Comparison of ENCODE assay signal across 36 cellular contexts in the genomic region with DNA sequence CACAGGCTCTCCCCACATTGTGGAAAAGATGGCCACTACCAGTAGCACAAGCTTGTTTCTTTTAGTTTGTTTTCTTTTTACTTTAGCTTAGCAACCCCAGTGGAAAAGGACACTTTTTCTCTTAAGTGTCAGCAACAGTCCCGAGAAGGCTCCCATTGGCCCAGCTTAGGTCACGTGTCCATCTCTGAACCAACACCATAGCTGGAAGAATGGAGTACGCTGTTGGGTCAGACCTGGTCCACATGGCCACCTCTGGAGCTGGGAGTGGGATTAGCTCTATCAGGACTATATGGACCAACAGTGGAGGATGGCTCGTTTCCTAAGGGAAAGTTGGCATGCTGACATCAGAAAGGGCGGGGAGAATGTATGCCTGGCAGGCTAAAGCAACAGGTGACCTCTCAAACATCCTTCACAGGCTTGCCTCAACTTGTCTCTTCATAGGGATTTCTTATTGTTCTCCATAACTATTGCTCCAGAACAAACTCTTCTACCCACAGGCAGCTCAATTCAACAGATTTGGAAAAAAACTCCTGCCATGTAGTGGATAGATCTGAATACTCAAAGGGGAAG. TPM values are rescaled to one million over a fixed set of nuclear protein-coding genes. Genes with fewer than 3 reads are reported as not detected.
"Had no signal": no experiment of that assay in that cellular context is flagged by ENCODE, and none has a peak within 500 bp of the region (broad histone marks: within the 10 kb centered on the region; RNA-seq: fewer than 3 reads in every experiment).

No MANE protein-coding gene starts in this region.

- H3K27ac Mint-ChIP-seq: naive thymus-derived CD4-positive, alpha-beta T cell; nephron; neural progenitor cell; progenitor cell of endocrine pancreas; stimulated activated naive CD8-positive, alpha-beta T cell treated with anti-CD3 and anti-CD28 coated beads, Interleukin-15, amount 100 ng/mL, for 72 hours had no signal

- ATAC-seq: esophagus mucosa; heart right ventricle; left cardiac atrium; left lung; naive thymus-derived CD4-positive, alpha-beta T cell; sciatic nerve; stimulated activated naive CD8-positive, alpha-beta T cell treated with anti-CD3 and anti-CD28 coated beads, Interleukin-15, amount 100 ng/mL, for 72 hours had no signal

- H3K36me3 ChIP-seq: heart right ventricle, left lung, neural progenitor cell, suprapubic skin, transverse colon had no signal

- H3K4me2 ChIP-seq: neural progenitor cell, smooth muscle cell had no signal

- H3K27ac ChIP-seq: dorsolateral prefrontal cortex, epithelial cell of prostate, heart right ventricle, left lung, neural progenitor cell, parathyroid adenoma, suprapubic skin, transverse colon had no signal

- H3K36me3 Mint-ChIP-seq: neural progenitor cell had no signal

- H3K4me3 ChIP-seq: dorsolateral prefrontal cortex, heart right ventricle, left lung, neural progenitor cell, smooth muscle cell, suprapubic skin, transverse colon had no signal

- H3K4me1 ChIP-seq: heart right ventricle, left lung, neural progenitor cell, parathyroid adenoma, suprapubic skin, transverse colon had no signal

- DNase-seq: dorsolateral prefrontal cortex; effector CD4-positive, alpha-beta T cell; foreskin melanocyte; glutamatergic neuron; heart right ventricle; hippocampal formation; left cardiac atrium; left lung; mesendoderm; midbrain; naive thymus-derived CD4-positive, alpha-beta T cell; stimulated activated CD4-positive, alpha-beta T cell treated with anti-CD3 and anti-CD28 coated beads, Interleukin-12 subunit alpha, Interleukin-12 subunit beta, amount 100 ng/mL, for 4 hours; stimulated activated CD4-positive, alpha-beta T cell treated with anti-CD3 and anti-CD28 coated beads, Interleukin-1b, Interleukin-23, amount 100 ng/mL, for 48 hours; stimulated activated CD4-positive, alpha-beta T cell treated with anti-CD3 and anti-CD28 coated beads, Interleukin-4, amount 100 ng/mL, for 1 hour; stimulated activated CD8-positive, alpha-beta memory T cell treated with anti-CD3 and anti-CD28 coated beads, Interleukin-4, amount 100 ng/mL, for 48 hours; stimulated activated naive CD4-positive, alpha-beta T cell; stimulated activated naive CD8-positive, alpha-beta T cell treated with anti-CD3 and anti-CD28 coated beads, Interleukin-15, amount 100 ng/mL, for 72 hours; transverse colon had no signal

- H3K4me1 Mint-ChIP-seq: naive thymus-derived CD4-positive, alpha-beta T cell; nephron; neural progenitor cell; stimulated activated naive CD8-positive, alpha-beta T cell treated with anti-CD3 and anti-CD28 coated beads, Interleukin-15, amount 100 ng/mL, for 72 hours had no signal

- H2AFZ ChIP-seq: neural progenitor cell, parathyroid adenoma had no signal

- H3K9me3 ChIP-seq: left lung, suprapubic skin, transverse colon had no signal

- H3K79me2 ChIP-seq: parathyroid adenoma had no signal

- FAIRE-seq: colon, islet of Langerhans had no signal

- H3K9ac ChIP-seq: neural progenitor cell, parathyroid adenoma had no signal

- H3K4me3 Mint-ChIP-seq: naive thymus-derived CD4-positive, alpha-beta T cell; nephron; neural progenitor cell; stimulated activated naive CD8-positive, alpha-beta T cell treated with anti-CD3 and anti-CD28 coated beads, Interleukin-15, amount 100 ng/mL, for 72 hours had no signal

- H3K9me3 Mint-ChIP-seq: stimulated activated naive CD8-positive, alpha-beta T cell treated with anti-CD3 and anti-CD28 coated beads, Interleukin-15, amount 100 ng/mL, for 72 hours had no signal

RNA-seq across cellular contexts. Expression of a gene that starts 27.6 kb away (rescaled TPM):
- total RNA-seq: esophagus mucosa, fibroblast of lung, kidney epithelial cell, left lung, lower leg skin, lung microvascular endothelial cell, mucosa of gallbladder, osteoblast, sciatic nerve, smooth muscle cell, suprapubic skin, urinary bladder had no signal
- polyA plus RNA-seq: fibroblast of lung; heart right ventricle; naive thymus-derived CD4-positive, alpha-beta T cell; smooth muscle cell; urinary bladder had no signal

RNA-seq across cellular contexts. Expression of a gene that starts 29.2 kb away (rescaled TPM):
- total RNA-seq: urinary bladder had no signal
